Comparison of ENCODE assay signal across 1 cellular context in genomic region chr20:61387961-61388360, GRCh38.
TF ChIP-seq lines count a peak whose summit lies in the region.

No MANE protein-coding gene starts in this region.

TF ChIP-seq in H1, 55 proteins besides CTCF, POLR2A, EP300 and RAD21:
- TF ChIP-seq USF2 (IDR thresholded peaks at IDR 0.05; ENCODE audit: low read length) (no peak), NANOG (IDR thresholded peaks at IDR 0.05; ENCODE audit: insufficient read depth, low read depth, low read length, poor library complexity, severe bottlenecking) (no peak), CHD7 (IDR thresholded peaks at IDR 0.05; ENCODE audit: insufficient replicate concordance, low read length) (no peak), CBX5 (IDR thresholded peaks at IDR 0.05; ENCODE audit: low read depth, low read length) (no peak), RXRA (IDR thresholded peaks at IDR 0.05; ENCODE audit: insufficient read depth, low read depth, low read length) (no peak), TBP (IDR thresholded peaks at IDR 0.05; ENCODE audit: low read depth, low read length) (no peak), ZNF274 (IDR thresholded peaks at IDR 0.05; ENCODE audit: borderline replicate concordance, extremely low read depth, low read length) (no peak), MAFK (IDR thresholded peaks at IDR 0.05; ENCODE audit: low read depth, low read length) (no peak), FOSL1 (IDR thresholded peaks at IDR 0.05; ENCODE audit: insufficient read depth, low read depth, low read length) (no peak), TCF12 (IDR thresholded peaks at IDR 0.05; ENCODE audit: low read depth, low read length) (no peak), TAF7 (optimal IDR thresholded peaks at IDR 0.05; ENCODE audit: borderline replicate concordance, low read depth, low read length) (no peak)
TF ChIP-seq in H1: peak in this region for 0.
